Comparison of ENCODE assay signal across 11 cellular contexts in genomic region chr16:71225145-71225544, GRCh38.
"Had no signal": no experiment of that assay in that cellular context is flagged by ENCODE, and none has a peak within 500 bp of the region (broad histone marks: within the 10 kb centered on the region; RNA-seq: fewer than 3 reads in every experiment).

No MANE protein-coding gene starts in this region.

- FAIRE-seq: H1, H54 had no signal

- H3K27ac ChIP-seq: GM23248 had no signal

- H3K4me3 ChIP-seq: GM23248, GM23338, HAP-1 had no signal

- DNase-seq: GM23248, GOT3, H7, H9, HCEC 1CT, HFFc6 had no signal

- H3K4me3 Mint-ChIP-seq: GM23338, H9, HFFc6 had no signal

- H3K4me2 ChIP-seq: GM23338 had no signal

- H3K36me3 ChIP-seq: HAP-1 had no signal

- H3K4me1 Mint-ChIP-seq: GM23338 had no signal

- H3K9me3 ChIP-seq: HAP-1 had no signal

- ATAC-seq: GM23338, HCT116 had no signal

- H3K4me1 ChIP-seq: HAP-1 had no signal

- H3K9ac ChIP-seq: GM23248 had no signal

- H3K27ac Mint-ChIP-seq: GM23338, H9, HFFc6 had no signal

- H2AFZ ChIP-seq: GM23248, GM23338 had no signal
